In the genomic region with DNA sequence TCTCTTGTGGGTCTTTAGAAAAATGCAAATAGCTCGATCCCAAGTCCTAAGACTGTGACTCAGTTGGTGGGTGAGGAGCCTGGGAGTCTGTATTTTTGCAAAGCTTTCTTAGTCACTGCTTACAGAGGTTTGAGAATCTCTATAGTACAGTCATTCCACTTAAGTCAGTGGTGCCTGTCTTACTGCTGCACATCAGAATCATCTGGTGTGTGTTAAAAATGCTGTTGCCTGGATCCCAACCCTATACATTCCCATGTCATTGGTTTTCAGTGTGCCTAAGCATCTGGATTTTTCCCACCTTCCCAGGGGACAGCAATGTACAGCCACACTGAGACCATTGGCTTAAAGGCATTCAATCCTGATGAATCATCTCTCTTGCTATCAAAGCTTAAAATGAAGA, we compare ENCODE assay signal across 20 cellular contexts.
"Had no signal": no experiment of that assay in that cellular context is flagged by ENCODE, and none has a peak within 500 bp of the region (broad histone marks: within the 10 kb centered on the region; RNA-seq: fewer than 3 reads in every experiment).

No MANE protein-coding gene starts in this region.

- H3K4me1 ChIP-seq: pancreas, tibial nerve, uterus had no signal

- DNase-seq: activated CD4-positive, alpha-beta T cell treated with anti-CD3 and anti-CD28 coated beads, Interleukin-2, amount 50 U/mL, for 48 hours; activated CD4-positive, CD25-positive, alpha-beta regulatory T cell treated with anti-CD3 and anti-CD28 coated beads, Interleukin-2, amount 50 U/mL, for 72 hours; activated naive CD4-positive, alpha-beta T cell treated with anti-CD3 and anti-CD28 coated beads, Interleukin-2, amount 50 U/mL, for 16 hours; activated T-cell treated with anti-CD3 and anti-CD28 coated beads, Interleukin-2, amount 50 U/mL, for 1 hour; brain microvascular endothelial cell; cerebellar nuclear complex; effector memory CD8-positive, alpha-beta T cell; mammary epithelial cell; naive thymus-derived CD4-positive, alpha-beta T cell; pancreas; stimulated activated CD4-positive, alpha-beta T cell treated with anti-CD3 and anti-CD28 coated beads, Interleukin-12 subunit alpha, Interleukin-12 subunit beta, amount 100 ng/mL, for 4 hours; stimulated activated naive B cell treated with anti-CD40 and anti-IgM and Interleukin-4, amounts not matched to agents 10 μg/mL and 1 μg/mL and 100 μg/mL, for 72 hours; T-cell; T-helper 9 cell; uterus had no signal

- H3K4me3 ChIP-seq: mucosa of descending colon, pancreas, tibial nerve, uterus had no signal

- ATAC-seq: effector memory CD8-positive, alpha-beta T cell; left lobe of liver; naive thymus-derived CD4-positive, alpha-beta T cell; sciatic nerve; T-cell had no signal

- H3K9me3 ChIP-seq: mucosa of descending colon, pancreas, tibial nerve, uterus had no signal

- H3K27me3 ChIP-seq: brain microvascular endothelial cell had no signal

- H3K36me3 ChIP-seq: brain microvascular endothelial cell, pancreas, tibial nerve, uterus had no signal

- H3K27ac ChIP-seq: brain microvascular endothelial cell, epithelial cell of prostate, pancreas, tibial nerve, uterus had no signal
